ENCODE assay signal across 9 cellular contexts in the genomic region with DNA sequence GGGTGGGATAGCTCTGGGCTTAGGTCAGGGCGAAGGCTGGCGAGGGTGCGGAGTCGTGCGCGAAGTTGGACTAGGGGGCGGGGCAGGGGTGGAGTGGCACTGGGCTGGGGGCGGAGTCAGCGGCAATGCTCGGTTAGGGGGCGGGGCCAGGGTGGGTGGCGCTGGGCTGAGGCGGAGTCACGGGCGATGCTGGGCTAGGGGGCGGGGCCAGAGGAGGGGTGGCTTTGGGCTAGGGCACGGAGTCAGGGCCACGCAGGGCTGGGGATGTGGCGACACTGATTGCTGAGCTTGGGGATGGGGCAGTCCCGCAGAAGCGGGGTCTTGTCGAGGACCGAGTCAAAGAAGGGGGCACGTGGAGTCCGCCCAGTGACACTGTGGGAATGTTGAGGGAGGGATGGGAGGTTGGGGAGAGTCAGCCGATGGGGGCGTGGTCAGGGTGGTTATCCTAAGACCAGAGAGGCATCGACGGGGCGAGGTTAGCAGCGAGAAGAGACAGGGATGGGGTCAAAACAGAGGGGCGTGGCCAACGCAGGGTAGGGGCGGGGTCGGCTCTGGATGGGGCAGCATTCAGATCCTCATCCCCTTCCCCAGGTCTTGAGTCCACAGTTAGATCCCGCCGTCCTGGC. TPM values are rescaled to one million over a fixed set of nuclear protein-coding genes. Genes with fewer than 3 reads are reported as not detected.
DNase-seq lines count a peak whose midpoint lies in the region; ATAC-seq and TF ChIP-seq lines count a peak whose summit lies in the region.
"Had no signal": no experiment of that assay in that cellular context is flagged by ENCODE, and none has a peak within 500 bp of the region (broad histone marks: within the 10 kb centered on the region; RNA-seq: fewer than 3 reads in every experiment).

No MANE protein-coding gene starts in this region.

- H3K36me3 ChIP-seq in hepatocyte (replicated peaks; ENCODE audit: insufficient read depth, low read depth) = no peaks in the 10 kb centered on the region

- DNase-seq in SHP77 (lab: John Stamatoyannopoulos, UW) (peak; percentile 26 to 45), SHP77 treated with DMSO at 0.1 percent for 48 hours (lab: John Stamatoyannopoulos, UW) (no peak), hepatocyte (ENCODE audit: low spot score) (peak; percentile 76), LoVo (ENCODE audit: low spot score) (no peak)
- peak; percentile 65 for DNase-seq in T-helper 2 cell treated with Interferon-gamma antibody and Interleukin-4, amounts not matched to agents 5 μg/mL and 100 μg/mL, for 36 hours (ENCODE audit: low spot score)
- DNase-seq in activated naive CD8-positive, alpha-beta T cell treated with anti-CD3 and anti-CD28 coated beads, Interleukin-2, amount 50 U/mL, for 16 hours (ENCODE audit: low read depth, low spot score) = peak; percentile 63
- peak; percentile 82 to 89 for DNase-seq in stimulated activated CD4-positive, alpha-beta T cell treated with anti-CD3 and anti-CD28 coated beads, Interleukin-15, amount 100 ng/mL, for 48 hours (ENCODE audit: low read depth in 2 of 2)

- H3K9me3 Mint-ChIP-seq in T-helper 2 cell treated with Interferon-gamma antibody and Interleukin-4, amounts not matched to agents 5 μg/mL and 100 μg/mL, for 36 hours = no peaks in the 10 kb centered on the region

- H3K4me1 Mint-ChIP-seq in T-helper 2 cell treated with Interferon-gamma antibody and Interleukin-4, amounts not matched to agents 5 μg/mL and 100 μg/mL, for 36 hours (ENCODE audit: low read depth) = peaks cover 6% of the 10 kb centered on the region

- H3K9me3 ChIP-seq in hepatocyte (ENCODE audit: low read depth) = no peaks in the 10 kb centered on the region

- H3K79me2 ChIP-seq in hepatocyte = no peaks in the 10 kb centered on the region

- H3K4me3 ChIP-seq in hepatocyte = no peak overlapping the region

- no peak overlapping the region for H2AFZ ChIP-seq in hepatocyte

- no peaks in the 10 kb centered on the region for H3K4me1 ChIP-seq in hepatocyte (ENCODE audit: insufficient read depth)

- H3K9me2 ChIP-seq in hepatocyte (replicated peaks; ENCODE audit: insufficient read depth) = no peaks in the 10 kb centered on the region

- H3K27me3 Mint-ChIP-seq in T-helper 2 cell treated with Interferon-gamma antibody and Interleukin-4, amounts not matched to agents 5 μg/mL and 100 μg/mL, for 36 hours (ENCODE audit: low read depth) = peaks cover 14% of the 10 kb centered on the region

- H3K27ac Mint-ChIP-seq in T-helper 2 cell treated with Interferon-gamma antibody and Interleukin-4, amounts not matched to agents 5 μg/mL and 100 μg/mL, for 36 hours = no peak overlapping the region

- H3K36me3 Mint-ChIP-seq in T-helper 2 cell treated with Interferon-gamma antibody and Interleukin-4, amounts not matched to agents 5 μg/mL and 100 μg/mL, for 36 hours (ENCODE audit: low read depth) = peaks cover 4% of the 10 kb centered on the region

- H3K27me3 ChIP-seq in hepatocyte = no peaks in the 10 kb centered on the region

- no peaks in the 10 kb centered on the region for H4K20me1 ChIP-seq in hepatocyte (ENCODE audit: insufficient read depth, poor library complexity, severe bottlenecking)

- peak overlapping the region; percentile 81 for H3K4me3 Mint-ChIP-seq in T-helper 2 cell treated with Interferon-gamma antibody and Interleukin-4, amounts not matched to agents 5 μg/mL and 100 μg/mL, for 36 hours

- no peak for ATAC-seq in HG03571 (IDR thresholded peaks at IDR 0.05; ENCODE audit: unreplicated experiment)

- WGBS in hepatocyte (ENCODE audit: low lambda C conversion rate, missing lambda C conversion rate) = 32% methylated on average over 4 of the region's 37 CpGs

- peak overlapping the region; percentile 37 for H3K4me2 ChIP-seq in hepatocyte

- H3K27ac ChIP-seq in hepatocyte = no peak overlapping the region
- H3K27ac ChIP-seq: C4-2B had no signal

- TF ChIP-seq CTCF in hepatocyte (IDR thresholded peaks at IDR 0.05; ENCODE audit: poor library complexity) = no peak

RNA-seq across cellular contexts. Expression of gene HOMER3, which starts 8.7 kb away (rescaled TPM):
- total RNA-seq in hepatocyte = 28.9 and 44.0 TPM in 2 replicates
- polyA plus RNA-seq in hepatocyte = 41.4 and 53.4 TPM in 2 replicates

RNA-seq across cellular contexts. Expression of gene DDX49, which starts 12.8 kb away (rescaled TPM):
- total RNA-seq in hepatocyte = 45.8 and 46.0 TPM in 2 replicates
- polyA plus RNA-seq in hepatocyte = 57.8 and 61.3 TPM in 2 replicates

RNA-seq across cellular contexts. Expression of gene COPE, which starts 13.1 kb away (rescaled TPM):
- total RNA-seq in hepatocyte = 222 and 228 TPM in 2 replicates
- polyA plus RNA-seq in hepatocyte = 397 and 413 TPM in 2 replicates

RNA-seq across cellular contexts. Expression of gene CERS1, which starts 36.4 kb away (rescaled TPM):
- 3.0 and 5.3 TPM in 2 replicates for total RNA-seq in hepatocyte
- polyA plus RNA-seq in hepatocyte = 4.9 and 5.7 TPM in 2 replicates

Comparison
In these comparisons a context has a peak if more than half of its experiments do, and no peak if none do; other contexts are left out.
1. DNase-seq: peak in SHP77 (2 of 2), T-helper 2 cell treated with Interferon-gamma antibody and Interleukin-4, amounts not matched to agents 5 μg/mL and 100 μg/mL, for 36 hours (single experiment), activated naive CD8-positive, alpha-beta T cell treated with anti-CD3 and anti-CD28 coated beads, Interleukin-2, amount 50 U/mL, for 16 hours (single experiment), hepatocyte (single experiment) and stimulated activated CD4-positive, alpha-beta T cell treated with anti-CD3 and anti-CD28 coated beads, Interleukin-15, amount 100 ng/mL, for 48 hours (2 of 2); none in SHP77 treated with DMSO at 0.1 percent for 48 hours (single experiment) and LoVo (single experiment).